1 cellular context compared by ENCODE assay signal in genomic region chr9:128829477-128830251, GRCh38.
TF ChIP-seq lines count a peak whose summit lies in the region.

TSS of gene SPOUT1 (minus strand) at chr9:128829794. CDS start at chr9:128829780, 14 bp downstream.

TF ChIP-seq in HepG2, 621 proteins besides CTCF, POLR2A, EP300 and RAD21 (continued from another document and continues in another):
- no peak; the same call in 1 of the 2 replicates for TF ChIP-seq PRDM10 (CRISPR knock-in tag; IDR thresholded peaks at IDR 0.05; ENCODE audit: low read depth)
- TF ChIP-seq GMEB1 (CRISPR knock-in tag; IDR thresholded peaks at IDR 0.05; ENCODE audit: borderline replicate concordance), result peak; percentile 69; the same call in 1 of the 2 replicates
- TF ChIP-seq TRIM24 (CRISPR knock-in tag; IDR thresholded peaks at IDR 0.05), result no peak
- 0 out of 2 replicates have a peak, but pooled peaks have one; percentile 17 for TF ChIP-seq ZSCAN12 (CRISPR knock-in tag; IDR thresholded peaks at IDR 0.05)
- no peak for TF ChIP-seq FOXO1 (CRISPR knock-in tag; IDR thresholded peaks at IDR 0.05)
- peak; percentile 85 for TF ChIP-seq ZFX (CRISPR knock-in tag; IDR thresholded peaks at IDR 0.05; ENCODE audit: low read depth)
- peak; percentile 52; the same call in 1 of the 2 replicates for TF ChIP-seq ZBTB38 (CRISPR knock-in tag; IDR thresholded peaks at IDR 0.05)
- TF ChIP-seq TCF7L2 (IDR thresholded peaks at IDR 0.05; ENCODE audit: low read depth, low read length), result no peak
- TF ChIP-seq ZNF703 (CRISPR knock-in tag; IDR thresholded peaks at IDR 0.05; ENCODE audit: borderline replicate concordance), result 0 out of 2 replicates have a peak, but pooled peaks have one; percentile 5
- no peak for TF ChIP-seq AHDC1 (CRISPR knock-in tag; IDR thresholded peaks at IDR 0.05; ENCODE audit: borderline replicate concordance)
- TF ChIP-seq AGO2 (optimal IDR thresholded peaks at IDR 0.05; ENCODE audit: low read depth, low read length), result peak; percentile 95
- 0 out of 2 replicates have a peak, but pooled peaks have one; percentile 59 for TF ChIP-seq CSRNP1 (CRISPR knock-in tag; IDR thresholded peaks at IDR 0.05)
- peak; percentile 89 for TF ChIP-seq YEATS4 (CRISPR knock-in tag; IDR thresholded peaks at IDR 0.05; ENCODE audit: borderline replicate concordance)
- TF ChIP-seq KDM4B (CRISPR knock-in tag; IDR thresholded peaks at IDR 0.05), result no peak
- no peak for TF ChIP-seq ISX (CRISPR knock-in tag; conservative IDR thresholded peaks at IDR 0.05)
- no peak for TF ChIP-seq ZNF251 (CRISPR knock-in tag; IDR thresholded peaks at IDR 0.05)
- peak; percentile 83 for TF ChIP-seq MXD3 (CRISPR knock-in tag; IDR thresholded peaks at IDR 0.05)
- no peak for TF ChIP-seq ZFAT (CRISPR knock-in tag; conservative IDR thresholded peaks at IDR 0.05)
- TF ChIP-seq ARNT (IDR thresholded peaks at IDR 0.05), result no peak
- TF ChIP-seq PRMT3 (CRISPR knock-in tag; IDR thresholded peaks at IDR 0.05; ENCODE audit: borderline replicate concordance, low read depth), result 0 out of 2 replicates have a peak, but pooled peaks have one; percentile 6
- 0 out of 2 replicates have a peak, but pooled peaks have one; percentile 70 for TF ChIP-seq ZNF589 (CRISPR knock-in tag; conservative IDR thresholded peaks at IDR 0.05)
- peak; percentile 79; the same call in 1 of the 2 replicates for TF ChIP-seq TFDP1 (CRISPR knock-in tag; IDR thresholded peaks at IDR 0.05; ENCODE audit: borderline replicate concordance)
- no peak for TF ChIP-seq GZF1 (CRISPR knock-in tag; IDR thresholded peaks at IDR 0.05)
- no peak for TF ChIP-seq NFE2L1 (CRISPR knock-in tag; IDR thresholded peaks at IDR 0.05; ENCODE audit: borderline replicate concordance)
- peak; percentile 85; the same call in 1 of the 2 replicates for TF ChIP-seq ZNF709 (CRISPR knock-in tag; IDR thresholded peaks at IDR 0.05)
- peak; percentile 51; the same call in 1 of the 2 replicates for TF ChIP-seq MLX (CRISPR knock-in tag; IDR thresholded peaks at IDR 0.05)
- peak; percentile 17; the same call in 1 of the 2 replicates for TF ChIP-seq PITX1 (CRISPR knock-in tag; IDR thresholded peaks at IDR 0.05)
- no peak for TF ChIP-seq HOXA9 (CRISPR knock-in tag; IDR thresholded peaks at IDR 0.05; ENCODE audit: borderline replicate concordance)
- TF ChIP-seq ZNF12 (CRISPR knock-in tag; IDR thresholded peaks at IDR 0.05), result no peak
- no peak for TF ChIP-seq CCAR2 (optimal IDR thresholded peaks at IDR 0.05; ENCODE audit: low read depth, low read length)
- no peak for TF ChIP-seq MYNN (CRISPR knock-in tag; IDR thresholded peaks at IDR 0.05; ENCODE audit: low read depth)
- 0 out of 2 replicates have a peak, but pooled peaks have one; percentile 48 for TF ChIP-seq ZNF773 (CRISPR knock-in tag; IDR thresholded peaks at IDR 0.05; ENCODE audit: borderline replicate concordance)
- no peak for TF ChIP-seq SRSF4 (IDR thresholded peaks at IDR 0.05; ENCODE audit: low read depth, low read length, poor library complexity, severe bottlenecking)
- peak; percentile 93 for TF ChIP-seq SP4 (CRISPR knock-in tag; IDR thresholded peaks at IDR 0.05)
- no peak for TF ChIP-seq ZNF746 (CRISPR knock-in tag; IDR thresholded peaks at IDR 0.05)
- TF ChIP-seq ZNF691 (CRISPR knock-in tag; IDR thresholded peaks at IDR 0.05; ENCODE audit: borderline replicate concordance, low read depth), result 0 out of 2 replicates have a peak, but pooled peaks have one; percentile 51
- no peak for TF ChIP-seq SNRNP70 (IDR thresholded peaks at IDR 0.05; ENCODE audit: low read depth, low read length)
- 0 out of 2 replicates have a peak, but pooled peaks have one; percentile 3 for TF ChIP-seq ZNF7 (CRISPR knock-in tag; IDR thresholded peaks at IDR 0.05)
- peak; percentile 32; the same call in 1 of the 2 replicates for TF ChIP-seq ZNF710 (CRISPR knock-in tag; IDR thresholded peaks at IDR 0.05; ENCODE audit: borderline replicate concordance)
- peak; percentile 56 for TF ChIP-seq THAP11 (CRISPR knock-in tag; IDR thresholded peaks at IDR 0.05)
- TF ChIP-seq TBP (CRISPR knock-in tag; IDR thresholded peaks at IDR 0.05), result no peak
- TF ChIP-seq NONO (IDR thresholded peaks at IDR 0.05), result no peak
- TF ChIP-seq NONO (CRISPR knock-in tag; conservative IDR thresholded peaks at IDR 0.05), result peak; percentile 85
- TF ChIP-seq ZNF124 (CRISPR knock-in tag; IDR thresholded peaks at IDR 0.05), result peak; percentile 65; the same call in 1 of the 2 replicates
- no peak for TF ChIP-seq NR3C1 (CRISPR knock-in tag; IDR thresholded peaks at IDR 0.05)
